ENCODE assay signal across 12 cellular contexts in the genomic region with DNA sequence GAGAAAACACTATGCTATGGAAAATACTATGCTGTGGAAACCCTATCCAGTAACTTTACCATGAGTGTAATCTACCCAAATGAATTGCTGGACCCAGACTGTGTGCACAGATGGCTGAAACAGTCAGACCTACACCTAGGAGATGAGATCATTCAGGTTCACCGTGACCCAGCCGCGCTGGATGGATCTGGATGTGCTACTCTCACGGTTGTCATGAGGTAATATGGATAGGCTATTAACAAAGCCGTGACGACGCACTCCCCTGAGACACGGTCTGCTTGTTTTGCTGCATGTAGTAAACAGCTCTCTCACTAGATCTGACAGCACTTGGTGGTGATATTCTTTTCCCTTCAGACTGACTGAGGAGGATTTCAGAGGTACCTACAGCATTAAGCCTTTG.
"Had no signal": no experiment of that assay in that cellular context is flagged by ENCODE, and none has a peak within 500 bp of the region (broad histone marks: within the 10 kb centered on the region; RNA-seq: fewer than 3 reads in every experiment).

No MANE protein-coding gene starts in this region.

- H3K27me3 ChIP-seq: breast epithelium, foreskin keratinocyte, heart left ventricle, stomach had no signal

- H3K36me3 ChIP-seq: breast epithelium, heart left ventricle, stomach had no signal

- FAIRE-seq: endometrium, islet of Langerhans had no signal

- H3K4me3 ChIP-seq: breast epithelium, heart left ventricle, stomach had no signal

- H3K4me1 ChIP-seq: breast epithelium, foreskin keratinocyte, heart left ventricle, stomach had no signal

- H3K9me3 ChIP-seq: breast epithelium, stomach had no signal

- DNase-seq: activated CD4-positive, alpha-beta T cell treated with anti-CD3 and anti-CD28 coated beads, Interleukin-2, amount 50 U/mL, for 4 hours; activated CD8-positive, alpha-beta memory T cell treated with anti-CD3 and anti-CD28 coated beads, Interleukin-2, amount 10 ng/mL, durations not matched to agents 7 days and 5 days; activated T-cell treated with anti-CD3 and anti-CD28 coated beads, Interleukin-2, amount 50 U/mL, for 48 hours; aorta; foreskin keratinocyte; left ventricle myocardium superior; mesendoderm; stomach had no signal

- H3K27ac ChIP-seq: breast epithelium, foreskin keratinocyte, heart left ventricle, stomach had no signal
